28 cellular contexts compared by ENCODE assay signal in the genomic region with DNA sequence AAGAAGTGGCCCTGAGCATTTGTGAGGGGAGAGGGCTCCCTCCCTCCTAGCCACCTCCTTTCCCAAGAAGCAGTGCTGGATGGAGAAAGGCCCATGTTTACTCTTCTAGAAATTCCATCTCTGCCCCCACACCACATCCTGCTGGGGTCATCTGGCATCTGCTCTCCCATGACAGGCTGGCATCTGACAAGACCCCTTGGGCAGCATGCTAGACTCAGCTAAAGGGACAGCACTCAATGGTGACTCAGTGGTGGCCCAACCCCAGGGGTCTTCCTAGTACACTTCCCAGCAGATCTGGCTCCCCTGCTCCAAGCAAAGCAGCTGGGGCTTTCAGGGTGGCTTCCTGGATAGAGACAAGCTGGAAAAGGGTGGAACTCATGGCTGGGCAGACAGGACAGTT.
"Had no signal": no experiment of that assay in that cellular context is flagged by ENCODE, and none has a peak within 500 bp of the region (broad histone marks: within the 10 kb centered on the region; RNA-seq: fewer than 3 reads in every experiment).

No MANE protein-coding gene starts in this region.

- H3K4me3 Mint-ChIP-seq: activated B cell treated with CpG ODN at 0.5 μM for 24 hours; activated CD4-positive, alpha-beta memory T cell treated with anti-CD3 and anti-CD28 coated beads for 36 hours; activated CD4-positive, alpha-beta T cell treated with anti-CD3 and anti-CD28 coated beads, Interleukin-2, amount 10 ng/mL, durations not matched to agents 7 days and 5 days; activated T-cell treated with anti-CD3 and anti-CD28 coated beads, Interleukin-2, amount 50 U/mL, for 4 hours; T-cell had no signal

- H3K27ac Mint-ChIP-seq: activated B cell treated with CpG ODN at 0.5 μM for 24 hours; activated CD4-positive, alpha-beta memory T cell treated with anti-CD3 and anti-CD28 coated beads for 36 hours; activated CD4-positive, alpha-beta T cell treated with anti-CD3 and anti-CD28 coated beads, Interleukin-2, amount 10 ng/mL, durations not matched to agents 7 days and 5 days; IgD-negative memory B cell; T-cell had no signal

- H3K9me3 ChIP-seq: breast epithelium had no signal

- H3K4me1 Mint-ChIP-seq: activated B cell treated with CpG ODN at 0.5 μM for 24 hours; activated CD4-positive, alpha-beta T cell treated with anti-CD3 and anti-CD28 coated beads, Interleukin-2, amount 10 ng/mL, durations not matched to agents 7 days and 5 days; IgD-negative memory B cell; T-cell had no signal

- ATAC-seq: activated naive CD4-positive, alpha-beta T cell treated with anti-CD3 and anti-CD28 coated beads, Interleukin-2, amount 50 U/mL, for 72 hours; Right ventricle myocardium inferior; T-cell had no signal

- H3K9me3 Mint-ChIP-seq: activated B cell treated with CpG ODN at 0.5 μM for 24 hours; activated CD4-positive, alpha-beta memory T cell treated with anti-CD3 and anti-CD28 coated beads for 36 hours; activated CD4-positive, alpha-beta T cell treated with anti-CD3 and anti-CD28 coated beads, Interleukin-2, amount 10 ng/mL, durations not matched to agents 7 days and 5 days; activated naive CD4-positive, alpha-beta T cell treated with anti-CD3 and anti-CD28 coated beads, Interleukin-2, amount 50 U/mL, for 72 hours; activated T-cell treated with anti-CD3 and anti-CD28 coated beads, Interleukin-2, amount 50 U/mL, for 4 hours; T-cell had no signal

- H3K27ac ChIP-seq: breast epithelium, SK-N-MC had no signal

- H3K36me3 Mint-ChIP-seq: activated naive CD4-positive, alpha-beta T cell treated with anti-CD3 and anti-CD28 coated beads, Interleukin-2, amount 50 U/mL, for 72 hours had no signal

- H3K4me3 ChIP-seq: breast epithelium, SK-N-MC had no signal

- H3K4me1 ChIP-seq: breast epithelium had no signal

- FAIRE-seq: TTC549 had no signal

- DNase-seq: activated B cell treated with CpG ODN at 0.5 μM for 24 hours; activated CD4-positive, alpha-beta memory T cell treated with anti-CD3 and anti-CD28 coated beads for 36 hours; activated CD4-positive, alpha-beta T cell treated with anti-CD3 and anti-CD28 coated beads for 1 hour; activated CD4-positive, alpha-beta T cell treated with anti-CD3 and anti-CD28 coated beads, Interleukin-2, amount 10 ng/mL, durations not matched to agents 7 days and 5 days; activated CD8-positive, alpha-beta memory T cell treated with anti-CD3 and anti-CD28 coated beads for 24 hours; activated effector memory CD4-positive, alpha-beta T cell treated with anti-CD3 and anti-CD28 coated beads, Interleukin-2, amount 50 U/mL, for 16 hours; activated naive CD4-positive, alpha-beta T cell treated with Interleukin-2 at 50 U/mL for 16 hours; activated T-cell treated with anti-CD3 and anti-CD28 coated beads, Interleukin-2, amount 50 U/mL, for 4 hours; anterior cingulate cortex; KG1; NCI-H1092; NCI-H1417; NCI-H1930; NCI-H2171; NCI-H345; NCI-H510A; NCI-H526 treated with DMSO at 0.1 percent for 48 hours; NCI-H82; RPMI8226; T-cell; T-helper 2 cell; T1000 had no signal

- H3K27me3 Mint-ChIP-seq: activated B cell treated with CpG ODN at 0.5 μM for 24 hours; activated CD4-positive, alpha-beta memory T cell treated with anti-CD3 and anti-CD28 coated beads for 36 hours; activated CD4-positive, alpha-beta T cell treated with anti-CD3 and anti-CD28 coated beads, Interleukin-2, amount 10 ng/mL, durations not matched to agents 7 days and 5 days; IgD-negative memory B cell; T-cell had no signal
